17 cellular contexts compared by ENCODE assay signal in the genomic region with DNA sequence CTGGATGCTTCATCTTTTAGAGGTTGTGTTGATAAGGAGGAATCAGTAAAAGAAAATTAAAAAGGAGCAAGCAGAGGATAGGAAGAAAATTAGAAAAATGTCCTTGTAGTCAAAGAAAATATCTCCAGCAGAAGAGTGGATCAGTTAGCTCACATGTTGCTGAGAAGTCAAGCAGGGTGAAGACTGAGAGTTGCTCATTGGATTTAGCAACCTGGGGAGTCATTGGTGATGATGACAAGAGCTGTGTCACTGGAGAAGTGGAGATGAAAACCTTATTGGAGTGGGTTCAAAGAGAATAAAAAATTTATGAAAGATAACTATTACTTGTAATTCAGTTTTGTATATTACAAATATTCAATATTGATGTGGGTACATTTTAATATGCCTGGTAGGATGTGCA.
"Had no signal": no experiment of that assay in that cellular context is flagged by ENCODE, and none has a peak within 500 bp of the region (broad histone marks: within the 10 kb centered on the region; RNA-seq: fewer than 3 reads in every experiment).

No MANE protein-coding gene starts in this region.

- DNase-seq: gastrocnemius medialis; heart right ventricle; hypothalamus; kidney glomerular epithelial cell; mammary epithelial cell; naive thymus-derived CD4-positive, alpha-beta T cell; posterior cingulate gyrus; stimulated activated CD4-positive, alpha-beta T cell treated with anti-CD3 and anti-CD28 coated beads, Interleukin-2, amount 100 ng/mL, for 24 hours; stimulated activated CD4-positive, alpha-beta T cell treated with anti-CD3 and anti-CD28 coated beads, Interleukin-4, amount 100 ng/mL, for 4 hours; stimulated activated naive B cell treated with anti-CD40 and anti-IgM and Interleukin-4, amounts not matched to agents 10 μg/mL and 1 μg/mL and 100 μg/mL, for 72 hours; stimulated activated naive CD8-positive, alpha-beta T cell treated with anti-CD3 and anti-CD28 coated beads, Interleukin-15, amount 100 ng/mL, for 72 hours; testis had no signal

- H3K9me3 ChIP-seq: gastrocnemius medialis, neutrophil, testis, tibial nerve had no signal

- H3K27ac ChIP-seq: gastrocnemius medialis, heart right ventricle, neutrophil, testis, tibial nerve had no signal

- FAIRE-seq: colon had no signal

- ATAC-seq: gastrocnemius medialis; heart right ventricle; left lobe of liver; naive thymus-derived CD4-positive, alpha-beta T cell; sciatic nerve; stimulated activated naive B cell treated with anti-CD40 and anti-IgM and Interleukin-4, amounts not matched to agents 10 μg/mL and 1 μg/mL and 100 μg/mL, for 72 hours; stimulated activated naive CD8-positive, alpha-beta T cell treated with anti-CD3 and anti-CD28 coated beads, Interleukin-15, amount 100 ng/mL, for 72 hours had no signal

- H3K4me3 ChIP-seq: gastrocnemius medialis, heart right ventricle, testis, tibial nerve had no signal

- H3K27me3 ChIP-seq: gastrocnemius medialis, heart right ventricle, neutrophil, testis, tibial nerve had no signal

- H3K36me3 ChIP-seq: gastrocnemius medialis, heart right ventricle, neutrophil, tibial nerve had no signal
